In genomic region chr3:37625051-37625450, GRCh38 we compare ENCODE assay signal across 16 cellular contexts.
DNase-seq lines count a peak whose midpoint lies in the region; ATAC-seq, FAIRE-seq and TF ChIP-seq lines count a peak whose summit lies in the region.
"Had no signal": no experiment of that assay in that cellular context is flagged by ENCODE, and none has a peak within 500 bp of the region (broad histone marks: within the 10 kb centered on the region; RNA-seq: fewer than 3 reads in every experiment).

No MANE protein-coding gene starts in this region.

- H3K4ac ChIP-seq in H9 (ENCODE audit: low read depth, low read length): no peak overlapping the region

- H3K4me3 ChIP-seq in BLaER1 (no peak overlapping the region), upper lobe of left lung (no peak overlapping the region), kidney (ENCODE audit: low read length in 2 of 2) (no peak overlapping the region)

- H2AK5ac ChIP-seq in H9 (ENCODE audit: insufficient read length, low read length): no peak overlapping the region

- H2AFZ ChIP-seq in H9 (ENCODE audit: low read length): no peak overlapping the region

- H3K36me3 ChIP-seq in BLaER1 (no peaks in the 10 kb centered on the region), upper lobe of left lung (peaks cover 0 to 5% (median 0%) of the 10 kb centered on the region in 4 donors), kidney (ENCODE audit: control insufficient read depth in 1 of 2, insufficient read depth in 2 of 2, low read length in 2 of 2) (peaks cover 0 to 4% of the 10 kb centered on the region in 2 donors)

- H3K9me3 Mint-ChIP-seq in H9: no peaks in the 10 kb centered on the region; a peak in 1 of 5 replicates
- peaks cover 3% of the 10 kb centered on the region for H3K9me3 Mint-ChIP-seq in nephron
- H3K9me3 Mint-ChIP-seq in immature natural killer cell: peaks cover 0 to 2% (median 0%) of the 10 kb centered on the region in 6 donors
- H3K9me3 Mint-ChIP-seq: IgD-negative memory B cell had no signal

- H4K8ac ChIP-seq in H9 (replicated peaks; ENCODE audit: insufficient read length, low read depth, low read length): no peak overlapping the region

- H3K4me2 ChIP-seq in BLaER1 (peak overlapping the region; percentile 11; the same call in 1 of the 2 replicates), H9 (ENCODE audit: insufficient read depth, insufficient read length, low read length) (no peak overlapping the region)

- H3K27me3 Mint-ChIP-seq in H9 (ENCODE audit: low read depth) (peaks cover 1% of the 10 kb centered on the region; the same call in 1 of the 2 replicates), nephron (ENCODE audit: low read depth) (no peaks in the 10 kb centered on the region), immature natural killer cell (ENCODE audit: low read depth in 3 of 3) (peaks cover 3 to 7% (median 4%) of the 10 kb centered on the region in 3 donors)

- intact Hi-C loops in kidney (cut with DNase I): no loop called here

- H3K18ac ChIP-seq in H9 (ENCODE audit: insufficient read length, low read depth, low read length): no peak overlapping the region

- TF ChIP-seq CTCF in H9 (conservative IDR thresholded peaks at IDR 0.05) (no peak), nephron (IDR thresholded peaks at IDR 0.05; ENCODE audit: unreplicated experiment in 3 of 3) (no peak), upper lobe of left lung (IDR thresholded peaks at IDR 0.05) (no peak), kidney (IDR thresholded peaks at IDR 0.05; ENCODE audit: borderline replicate concordance, extremely low read depth, insufficient read depth) (no peak)

- ATAC-seq in upper lobe of left lung (ENCODE audit: low FRiP score in 2 of 2): no peak
- ATAC-seq: HCT116 had no signal

- TF ChIP-seq EP300 in upper lobe of left lung (IDR thresholded peaks at IDR 0.05): no peak

- H3K4me1 ChIP-seq in BLaER1: peaks cover 49% of the 10 kb centered on the region
- no peaks in the 10 kb centered on the region for H3K4me1 ChIP-seq in H9 (ENCODE audit: insufficient read depth, low read length)
- H3K4me1 ChIP-seq in upper lobe of left lung: peaks cover 0 to 18% (median 12%) of the 10 kb centered on the region in 4 donors
- H3K4me1 ChIP-seq in kidney (ENCODE audit: control insufficient read depth in 1 of 2, insufficient read depth in 1 of 2, low read depth in 1 of 2, low read length in 2 of 2): no peaks in the 10 kb centered on the region

- H2BK12ac ChIP-seq in H9 (ENCODE audit: insufficient read length, low read depth, low read length): no peak overlapping the region

- H3K9me3 ChIP-seq in BLaER1: no peaks in the 10 kb centered on the region
- H3K9me3 ChIP-seq in H9 (ENCODE audit: control insufficient read depth, low read depth, low read length): no peaks in the 10 kb centered on the region
- no peaks in the 10 kb centered on the region for H3K9me3 ChIP-seq in upper lobe of left lung
- H3K9me3 ChIP-seq in kidney (ENCODE audit: control insufficient read depth in 1 of 2, low read length in 2 of 2): no peaks in the 10 kb centered on the region

- no peaks in the 10 kb centered on the region for H3K79me2 ChIP-seq in H9 (ENCODE audit: insufficient read depth, low read length)

- H3K36me3 Mint-ChIP-seq in H9 (ENCODE audit: insufficient read depth in 1 of 3, low read depth in 3 of 3) (no peaks in the 10 kb centered on the region), nephron (ENCODE audit: low read depth) (peaks cover 8% of the 10 kb centered on the region), immature natural killer cell (no peaks in the 10 kb centered on the region)
- H3K36me3 Mint-ChIP-seq: IgD-negative memory B cell had no signal

- no peaks in the 10 kb centered on the region for H3K23me2 ChIP-seq in H9 (ENCODE audit: insufficient read length, low read depth, low read length, poor library complexity, severe bottlenecking)

- no peak overlapping the region for H3K23ac ChIP-seq in H9 (ENCODE audit: insufficient read length, low read depth, low read length)

- H3K27me3 ChIP-seq in BLaER1 (no peaks in the 10 kb centered on the region), H9 (ENCODE audit: insufficient read depth, low read length) (no peaks in the 10 kb centered on the region), upper lobe of left lung (no peaks in the 10 kb centered on the region)

- no peaks in the 10 kb centered on the region for H4K20me1 ChIP-seq in BLaER1
- no peaks in the 10 kb centered on the region for H4K20me1 ChIP-seq in H9 (ENCODE audit: control insufficient read depth, insufficient read depth, insufficient read length)

- no peak overlapping the region for H4K5ac ChIP-seq in H9 (ENCODE audit: insufficient read length, low read depth, low read length)

- no peak overlapping the region for H3K4me3 Mint-ChIP-seq in H9
- H3K4me3 Mint-ChIP-seq in nephron: no peak overlapping the region
- H3K4me3 Mint-ChIP-seq in immature natural killer cell: no peak overlapping the region
- H3K4me3 Mint-ChIP-seq: IgD-negative memory B cell had no signal

- H3K79me1 ChIP-seq in H9 (ENCODE audit: insufficient read depth, low read depth, low read length, poor library complexity, severe bottlenecking): no peaks in the 10 kb centered on the region

- no peak overlapping the region for H3K27ac ChIP-seq in BLaER1
- no peak overlapping the region for H3K27ac ChIP-seq in H9 (ENCODE audit: insufficient read length, low read depth, low read length)
- peak overlapping the region; percentile 21 for H3K27ac ChIP-seq in caudate nucleus (ENCODE audit: low read depth, low read length)
- H3K27ac ChIP-seq in upper lobe of left lung: no peak overlapping the region
- H3K27ac ChIP-seq in kidney (ENCODE audit: low read depth in 2 of 2, low read length in 2 of 2): no peak overlapping the region
- H3K27ac ChIP-seq: C4-2B had no signal

- H3K4me1 Mint-ChIP-seq in H9: peaks cover 4 to 5% of the 10 kb centered on the region in 2 experiments
- peaks cover 58% of the 10 kb centered on the region for H3K4me1 Mint-ChIP-seq in nephron
- H3K4me1 Mint-ChIP-seq in immature natural killer cell: no peaks in the 10 kb centered on the region
- H3K4me1 Mint-ChIP-seq: IgD-negative memory B cell had no signal

- FAIRE-seq in kidney (lab: Jason Lieb, UNC): no peak

- no peak overlapping the region for H4K91ac ChIP-seq in H9 (ENCODE audit: insufficient read length, low read depth, low read length)

- DNase-seq in H9 (no peak), caudate nucleus (lab: John Stamatoyannopoulos, UW) (peak in 2 of 61 donors; percentile 2 to 11), upper lobe of left lung (no peak), immature natural killer cell (no peak), kidney (no peak)
- DNase-seq: DMS53, MV-4-11, NCI-H1436, NCI-H446, SHP77, SW 1271 had no signal

- no peak overlapping the region for H2BK15ac ChIP-seq in H9 (ENCODE audit: low read depth, low read length)

- no peak overlapping the region for H3K56ac ChIP-seq in H9 (ENCODE audit: insufficient read length, low read depth, low read length)

- H2BK20ac ChIP-seq in H9 (ENCODE audit: low read depth, low read length, poor library complexity, severe bottlenecking): no peak overlapping the region

- WGBS in H9 (ENCODE audit: extremely low coverage, insufficient read length, low lambda C conversion rate): no CpG with 5 or more reads among the region's 2 CpGs
- WGBS in upper lobe of left lung, 2 donors: 69 to 72% methylated on average over 2 of the region's 2 CpGs

- H3K27ac Mint-ChIP-seq in H9 (peak overlapping the region in 2 of 3 experiments; percentile 49 to 73; a peak in 3 of 7 replicates), nephron (peak overlapping the region in 2 of 3 experiments; percentile 48 to 73), immature natural killer cell (no peak overlapping the region)
- H3K27ac Mint-ChIP-seq: IgD-negative memory B cell had no signal

- H2BK5ac ChIP-seq in H9 (ENCODE audit: insufficient read length, low read length): no peak overlapping the region

- no peak overlapping the region for H2BK120ac ChIP-seq in H9 (ENCODE audit: low read depth, low read length, poor library complexity, severe bottlenecking)

- TF ChIP-seq POLR2A in upper lobe of left lung (IDR thresholded peaks at IDR 0.05): no peak

- H3T11ph ChIP-seq in H9 (ENCODE audit: low read length): no peak overlapping the region

- H3K14ac ChIP-seq in H9 (ENCODE audit: insufficient read depth, low read length): no peak overlapping the region

- H3K9ac ChIP-seq in BLaER1 (no peak overlapping the region), H9 (ENCODE audit: extremely low read depth, insufficient read length, low read length) (no peak overlapping the region), kidney (ENCODE audit: low read length in 2 of 2) (no peak overlapping the region)

Comparison
In these comparisons a context has a peak if more than half of its experiments do, and no peak if none do; other contexts are left out.
1. H3K27ac Mint-ChIP-seq: peak in H9 (2 of 3) and nephron (2 of 3); none in immature natural killer cell (0 of 6).